Comparison of ENCODE assay signal across 19 cellular contexts in genomic region chr20:48877299-48877698, GRCh38. TPM values are rescaled to one million over a fixed set of nuclear protein-coding genes. Genes with fewer than 3 reads are reported as not detected.
A peak's percentile ranks its signal among the peaks of the same experiment; 100 is the strongest.
DNase-seq lines count a peak whose midpoint lies in the region; ATAC-seq, FAIRE-seq and TF ChIP-seq lines count a peak whose summit lies in the region.
"Had no signal": no experiment of that assay in that cellular context is flagged by ENCODE, and none has a peak within 500 bp of the region (broad histone marks: within the 10 kb centered on the region; RNA-seq: fewer than 3 reads in every experiment).

No MANE protein-coding gene starts in this region.

- H3K4me3 ChIP-seq in DND-41 (ENCODE audit: low read depth in 1 of 2, low read length in 2 of 2), result no peak overlapping the region
- no peak overlapping the region for H3K4me3 ChIP-seq in NB4 (ENCODE audit: low read depth, low read length)
- H3K4me3 ChIP-seq in endothelial cell of umbilical vein (replicated peaks in 1 of 3; ENCODE audit: insufficient read depth in 1 of 3, low read depth in 1 of 3, low read length in 3 of 3), result no peak overlapping the region
- no peak overlapping the region for H3K4me3 ChIP-seq in gastrocnemius medialis
- no peak overlapping the region for H3K4me3 ChIP-seq in mesenchymal stem cell (ENCODE audit: insufficient read depth in 1 of 2, low read depth in 1 of 2, low read length in 2 of 2)
- H3K4me3 ChIP-seq: esophagus muscularis mucosa, mucosa of descending colon, PC-9, uterus had no signal

- FAIRE-seq in endothelial cell of umbilical vein (lab: Jason Lieb, UNC), result peak; percentile 18
- FAIRE-seq: D721Med, H1 had no signal

- H3K36me3 ChIP-seq in DND-41 (ENCODE audit: insufficient read depth, low read length), result no peaks in the 10 kb centered on the region
- no peaks in the 10 kb centered on the region for H3K36me3 ChIP-seq in endothelial cell of umbilical vein (ENCODE audit: control insufficient read depth in 2 of 2, extremely low read depth in 1 of 2, insufficient read depth in 2 of 2, low read length in 2 of 2)
- no peaks in the 10 kb centered on the region for H3K36me3 ChIP-seq in gastrocnemius medialis
- H3K36me3 ChIP-seq in mesenchymal stem cell (ENCODE audit: control insufficient read depth in 1 of 2, insufficient read depth in 2 of 2, low read depth in 1 of 2, low read length in 2 of 2), result no peaks in the 10 kb centered on the region
- H3K36me3 ChIP-seq: esophagus muscularis mucosa, uterus had no signal

- peaks cover 6% of the 10 kb centered on the region for H3K4me1 Mint-ChIP-seq in activated CD4-positive, alpha-beta memory T cell treated with anti-CD3 and anti-CD28 coated beads for 36 hours (ENCODE audit: low read depth)

- in situ Hi-C loops in gastrocnemius medialis (cut with MboI; ENCODE audit: low sequenced_read_pairs in 4 of 4), result no loop called here

- no peak overlapping the region for H2BK15ac ChIP-seq in mesenchymal stem cell (ENCODE audit: low read depth, poor library complexity, severe bottlenecking)

- no peak overlapping the region for H3K4me2 ChIP-seq in DND-41 (ENCODE audit: insufficient read depth, low read length)
- H3K4me2 ChIP-seq in endothelial cell of umbilical vein (ENCODE audit: insufficient read depth, low read length), result no peak overlapping the region
- H3K4me2 ChIP-seq in mesenchymal stem cell (ENCODE audit: low read length, poor library complexity, severe bottlenecking), result no peak overlapping the region
- H3K4me2 ChIP-seq: PC-9 had no signal

- no TSS peak for BruUV-seq in endothelial cell of umbilical vein (replicated peaks; lab: Mats Ljungman, UMichigan)

- TF ChIP-seq POLR2A in NB4 (IDR thresholded peaks at IDR 0.05; ENCODE audit: extremely low read depth, insufficient read length) (no peak), endothelial cell of umbilical vein (IDR thresholded peaks at IDR 0.05; ENCODE audit: low read depth, low read length) (no peak), gastrocnemius medialis (IDR thresholded peaks at IDR 0.05) (no peak)

- CTCF ChIA-PET in endothelial cell of umbilical vein (lab: Charles Lee), result interaction anchor here (0.7 to 3.0 kb wide), 11 partner anchors 9 to 257 kb away, joined by 3 to 27 read pairs (median 3); no protein-coding TSS in a partner anchor
- CTCF ChIA-PET in activated CD4-positive, alpha-beta memory T cell treated with anti-CD3 and anti-CD28 coated beads for 36 hours (lab: Charles Lee), result no interaction called here

- H3K9me3 ChIP-seq in DND-41 (ENCODE audit: insufficient read depth, low read length, severe bottlenecking), result no peaks in the 10 kb centered on the region
- H3K9me3 ChIP-seq in endothelial cell of umbilical vein (replicated peaks; ENCODE audit: control insufficient read depth, insufficient read depth, low read length), result no peaks in the 10 kb centered on the region
- H3K9me3 ChIP-seq in gastrocnemius medialis, result no peaks in the 10 kb centered on the region
- H3K9me3 ChIP-seq in mesenchymal stem cell (ENCODE audit: control insufficient read depth, low read length), result no peaks in the 10 kb centered on the region
- H3K9me3 ChIP-seq: esophagus muscularis mucosa, mucosa of descending colon, uterus had no signal

- ATAC-seq in DND-41 (ENCODE audit: insufficient read depth, low read depth) (peak; percentile 72), gastrocnemius medialis (peak; percentile 68), Right ventricle myocardium inferior (no peak)
- ATAC-seq: mucosa of descending colon had no signal

- no peak overlapping the region for H2AFZ ChIP-seq in DND-41 (ENCODE audit: low read depth, low read length)
- no peak overlapping the region for H2AFZ ChIP-seq in endothelial cell of umbilical vein (ENCODE audit: low read depth, low read length)
- H2AFZ ChIP-seq in mesenchymal stem cell (ENCODE audit: low read depth, low read length), result no peak overlapping the region
- H2AFZ ChIP-seq: PC-9 had no signal

- H3K79me2 ChIP-seq in DND-41 (ENCODE audit: insufficient read depth, low read length) (no peaks in the 10 kb centered on the region), endothelial cell of umbilical vein (ENCODE audit: control insufficient read depth, insufficient read depth, low read length) (no peaks in the 10 kb centered on the region)

- H3K27ac Mint-ChIP-seq in activated CD4-positive, alpha-beta memory T cell treated with anti-CD3 and anti-CD28 coated beads for 36 hours, result no peak overlapping the region

- no peak overlapping the region for H4K8ac ChIP-seq in mesenchymal stem cell (ENCODE audit: low read length)

- no peak overlapping the region for H2BK120ac ChIP-seq in mesenchymal stem cell (ENCODE audit: low read depth, low read length)

- H4K91ac ChIP-seq in mesenchymal stem cell (ENCODE audit: low read length), result no peak overlapping the region

- no peak overlapping the region for H3K4me3 Mint-ChIP-seq in activated CD4-positive, alpha-beta memory T cell treated with anti-CD3 and anti-CD28 coated beads for 36 hours

- peaks cover 1% of the 10 kb centered on the region for H3K36me3 Mint-ChIP-seq in activated CD4-positive, alpha-beta memory T cell treated with anti-CD3 and anti-CD28 coated beads for 36 hours

- no peak overlapping the region for H3K18ac ChIP-seq in mesenchymal stem cell (ENCODE audit: low read depth in 1 of 2, low read length in 2 of 2)

- H3K9ac ChIP-seq in DND-41 (ENCODE audit: low read depth, low read length), result no peak overlapping the region
- no peak overlapping the region for H3K9ac ChIP-seq in endothelial cell of umbilical vein (replicated peaks; ENCODE audit: extremely low read depth, insufficient read depth, low read length)
- no peak overlapping the region for H3K9ac ChIP-seq in mesenchymal stem cell (ENCODE audit: low read length)

- H3K4me1 ChIP-seq in DND-41 (ENCODE audit: insufficient read depth, low read length) (no peaks in the 10 kb centered on the region), endothelial cell of umbilical vein (ENCODE audit: control insufficient read depth, extremely low read depth, insufficient read depth, low read length) (peaks cover 18% of the 10 kb centered on the region), gastrocnemius medialis (peaks cover 0 to 8% of the 10 kb centered on the region in 2 donors), mesenchymal stem cell (ENCODE audit: control insufficient read depth, insufficient read depth, low read depth, low read length) (peaks cover 5% of the 10 kb centered on the region)
- H3K4me1 ChIP-seq: uterus had no signal

- no peaks in the 10 kb centered on the region for H3K9me3 Mint-ChIP-seq in activated CD4-positive, alpha-beta memory T cell treated with anti-CD3 and anti-CD28 coated beads for 36 hours

- H3K27me3 ChIP-seq in DND-41 (ENCODE audit: insufficient read depth, low read length, poor library complexity) (no peaks in the 10 kb centered on the region), endothelial cell of umbilical vein (ENCODE audit: control insufficient read depth in 2 of 2, insufficient read depth in 2 of 2, low read length in 2 of 2) (no peaks in the 10 kb centered on the region), gastrocnemius medialis (no peaks in the 10 kb centered on the region), mesenchymal stem cell (ENCODE audit: control insufficient read depth in 1 of 2, insufficient read depth in 1 of 2, low read length in 2 of 2) (peaks cover 0 to 7% of the 10 kb centered on the region in 2 experiments)
- H3K27me3 ChIP-seq: esophagus muscularis mucosa, uterus had no signal

- H2BK12ac ChIP-seq in mesenchymal stem cell (ENCODE audit: low read length in 2 of 2), result no peak overlapping the region

- intact Hi-C loops in endothelial cell of umbilical vein (cut with micrococcal nuclease), result no loop called here
- intact Hi-C loops in gastrocnemius medialis (cut with DNase I; ENCODE audit: low total_unique reads), result no loop called here
- intact Hi-C loops in Right ventricle myocardium inferior (cut with DNase I), result no loop called here
- intact Hi-C loops in activated CD4-positive, alpha-beta memory T cell treated with anti-CD3 and anti-CD28 coated beads for 36 hours (cut with micrococcal nuclease), result no loop called here

- dilution Hi-C loops in endothelial cell of umbilical vein (cut with MboI; ENCODE audit: extremely low pct_ligation_motif_present, low sequenced_read_pairs), result no loop called here

- no peak overlapping the region for H3K14ac ChIP-seq in mesenchymal stem cell (ENCODE audit: low read length in 2 of 2)

- no peak overlapping the region for H3K23ac ChIP-seq in mesenchymal stem cell (ENCODE audit: low read length in 2 of 2)

- WGBS in mesenchymal stem cell, result 69% methylated on average over 2 of the region's 2 CpGs

- no peaks in the 10 kb centered on the region for H3K27me3 Mint-ChIP-seq in activated CD4-positive, alpha-beta memory T cell treated with anti-CD3 and anti-CD28 coated beads for 36 hours

- H2BK5ac ChIP-seq in mesenchymal stem cell (ENCODE audit: low read depth, low read length, poor library complexity, severe bottlenecking), result no peak overlapping the region

- H3K9me1 ChIP-seq in endothelial cell of umbilical vein (replicated peaks; ENCODE audit: control insufficient read depth, extremely low read depth, insufficient read depth, low read length), result no peaks in the 10 kb centered on the region

- peak; percentile 44 for TF ChIP-seq CTCF in DND-41 (IDR thresholded peaks at IDR 0.05; ENCODE audit: borderline replicate concordance, extremely low read depth, low read length, poor library complexity, severe bottlenecking)
- peak; percentile 12 for TF ChIP-seq CTCF in NB4 (IDR thresholded peaks at IDR 0.05; ENCODE audit: low read depth, low read length)
- TF ChIP-seq CTCF in endothelial cell of umbilical vein (IDR thresholded peaks at IDR 0.05; ENCODE audit: extremely low read depth in 1 of 2, insufficient read depth in 1 of 2, low read depth in 1 of 2, low read length in 2 of 2), result no peak
- TF ChIP-seq CTCF in gastrocnemius medialis (IDR thresholded peaks at IDR 0.05 in 4 of 5, conservative IDR thresholded peaks at IDR 0.05 in 1 of 5), result peak in 2 of 5 experiments; percentile 13 to 37

- H4K20me1 ChIP-seq in DND-41 (ENCODE audit: insufficient read depth, low read length), result peaks cover 4% of the 10 kb centered on the region; the same call in 1 of the 2 replicates
- H4K20me1 ChIP-seq in endothelial cell of umbilical vein (replicated peaks; ENCODE audit: control insufficient read depth, extremely low read depth, insufficient read depth, low read length), result no peaks in the 10 kb centered on the region

- DNase-seq in DND-41, result peak; percentile 35
- peak; percentile 66 for DNase-seq in NB4 (ENCODE audit: low read depth)
- no peak for DNase-seq in endothelial cell of umbilical vein (ENCODE audit: low read depth, low spot score)
- peak in 1 of 2 donors; percentile 43 for DNase-seq in gastrocnemius medialis
- no peak for DNase-seq in NCI-H524 (lab: John Stamatoyannopoulos, UW)
- no peak for DNase-seq in Right ventricle myocardium inferior (ENCODE audit: missing footprints)
- DNase-seq in activated CD4-positive, alpha-beta memory T cell treated with anti-CD3 and anti-CD28 coated beads for 36 hours, result no peak
- no peak for DNase-seq in mesenchymal stem cell
- DNase-seq: activated gamma-delta T cell; mucosa of descending colon; NCI-H1436 treated with DMSO at 0.1 percent for 48 hours; NCI-H510A treated with DMSO at 0.1 percent for 48 hours; PC-9; stimulated activated naive CD4-positive, alpha-beta T cell treated with Interleukin-2 at 50 U/mL for 16 hours; uterus had no signal

- no peak overlapping the region for H3K27ac ChIP-seq in DND-41 (ENCODE audit: low read length)
- H3K27ac ChIP-seq in endothelial cell of umbilical vein (ENCODE audit: insufficient read depth, low read depth, low read length), result no peak overlapping the region
- peak overlapping the region in 2 of 4 donors; percentile 2 to 41 for H3K27ac ChIP-seq in gastrocnemius medialis
- no peak overlapping the region for H3K27ac ChIP-seq in mesenchymal stem cell (ENCODE audit: low read length, poor library complexity, severe bottlenecking)
- H3K27ac ChIP-seq: esophagus muscularis mucosa, PC-9, uterus, VCaP had no signal

- POLR2A ChIA-PET in endothelial cell of umbilical vein (lab: Charles Lee), result no interaction called here
- POLR2A ChIA-PET in activated CD4-positive, alpha-beta memory T cell treated with anti-CD3 and anti-CD28 coated beads for 36 hours (lab: Charles Lee), result no interaction called here

- H3K4ac ChIP-seq in mesenchymal stem cell (ENCODE audit: low read depth in 1 of 2, low read length in 2 of 2), result no peak overlapping the region

- no peaks in the 10 kb centered on the region for H3K79me1 ChIP-seq in mesenchymal stem cell (replicated peaks; ENCODE audit: low read length, poor library complexity, severe bottlenecking)

- H2AK5ac ChIP-seq in mesenchymal stem cell (ENCODE audit: low read length, severe bottlenecking), result no peak overlapping the region

RNA-seq across cellular contexts. Expression of gene ARFGEF2, which starts 44.2 kb away (rescaled TPM):
- total RNA-seq in endothelial cell of umbilical vein (26.1 and 32.6 TPM in 2 replicates), gastrocnemius medialis (10 to 100 TPM; 25.6 to 41.0 (median 33.5) TPM), Right ventricle myocardium inferior (39.1 TPM)
- polyA plus RNA-seq in endothelial cell of umbilical vein, result 8.6 and 12.7 TPM in 2 replicates
- polyA plus RNA-seq in endothelial cell of umbilical vein (2011; cell fraction: cytosol; rRNA removed), result 10.6 and 11.0 TPM in 2 replicates
- polyA plus RNA-seq in endothelial cell of umbilical vein (2011; cell fraction: nucleus; rRNA removed), result 35.7 and 68.9 TPM in 2 replicates
- polyA plus RNA-seq in endothelial cell of umbilical vein (2012), result 18.8 and 24.0 TPM in 2 replicates
- polyA minus RNA-seq in endothelial cell of umbilical vein, result 60.9 and 66.9 TPM in 2 replicates
- 29.8 TPM for polyA minus RNA-seq in endothelial cell of umbilical vein (2011; cell fraction: cytosol; rRNA and poly(A)+ RNA removed)
- 47.1 and 51.0 TPM in 2 replicates for polyA minus RNA-seq in endothelial cell of umbilical vein (2011; cell fraction: nucleus; rRNA and poly(A)+ RNA removed)
- 10 to 100 TPM; 21.9 to 22.1 TPM for total RNA-seq in activated CD4-positive, alpha-beta memory T cell treated with anti-CD3 and anti-CD28 coated beads for 36 hours
- 13.5 TPM for polyA plus RNA-seq in mesenchymal stem cell (2013, experiment 1 of 2)
- polyA plus RNA-seq in mesenchymal stem cell (2013, experiment 2 of 2), result 13.8 TPM

RNA-seq across cellular contexts. Expression of gene PREX1, which starts 49.5 kb away (rescaled TPM):
- total RNA-seq in endothelial cell of umbilical vein (65.7 and 72.9 TPM in 2 replicates), gastrocnemius medialis (10 to 100 TPM in 1 of 4 donors, 1 to 10 TPM in 3; 7.5 to 10.9 (median 9.1) TPM), Right ventricle myocardium inferior (11.0 TPM)
- 51.3 and 53.6 TPM in 2 replicates for polyA plus RNA-seq in endothelial cell of umbilical vein
- polyA plus RNA-seq in endothelial cell of umbilical vein (2011; cell fraction: cytosol; rRNA removed), result 35.4 and 43.2 TPM in 2 replicates
- polyA plus RNA-seq in endothelial cell of umbilical vein (2011; cell fraction: nucleus; rRNA removed), result 86.0 and 95.1 TPM in 2 replicates
- polyA plus RNA-seq in endothelial cell of umbilical vein (2012), result 54.7 and 68.3 TPM in 2 replicates
- polyA minus RNA-seq in endothelial cell of umbilical vein, result 75.8 and 82.4 TPM in 2 replicates
- polyA minus RNA-seq in endothelial cell of umbilical vein (2011; cell fraction: cytosol; rRNA and poly(A)+ RNA removed), result 10.0 TPM
- 69.8 and 84.1 TPM in 2 replicates for polyA minus RNA-seq in endothelial cell of umbilical vein (2011; cell fraction: nucleus; rRNA and poly(A)+ RNA removed)
- 10 to 100 TPM; 91.5 to 92.8 TPM for total RNA-seq in activated CD4-positive, alpha-beta memory T cell treated with anti-CD3 and anti-CD28 coated beads for 36 hours
- polyA plus RNA-seq in mesenchymal stem cell (2013, experiment 1 of 2), result 0.77 TPM
- 0.84 TPM for polyA plus RNA-seq in mesenchymal stem cell (2013, experiment 2 of 2)

Comparison
In these comparisons a context has a peak if more than half of its experiments do, and no peak if none do; other contexts are left out.
1. DNase-seq: peak in DND-41 (single experiment) and NB4 (single experiment); none in endothelial cell of umbilical vein (single experiment), NCI-H524 (0 of 2), Right ventricle myocardium inferior (single experiment), activated CD4-positive, alpha-beta memory T cell treated with anti-CD3 and anti-CD28 coated beads for 36 hours (single experiment) and mesenchymal stem cell (single experiment).
2. CTCF ChIP-seq: peak in DND-41 (single experiment) and NB4 (single experiment); none in endothelial cell of umbilical vein (0 of 2).